Comparison of ENCODE assay signal across 8 cellular contexts in genomic region chr12:14395059-14395778, GRCh38. TPM values are rescaled to one million over a fixed set of nuclear protein-coding genes. Genes with fewer than 3 reads are reported as not detected.
DNase-seq lines count a peak whose midpoint lies in the region; ATAC-seq and TF ChIP-seq lines count a peak whose summit lies in the region.

No MANE protein-coding gene starts in this region.

- 28 to 35% (median 34%) methylated on average over 3 of the region's 3 CpGs for WGBS in heart left ventricle, 4 donors

- H3K27me3 Mint-ChIP-seq in activated naive CD8-positive, alpha-beta T cell treated with anti-CD3 and anti-CD28 coated beads, Interleukin-2, amount 50 U/mL, for 24 hours = no peaks in the 10 kb centered on the region
- no peaks in the 10 kb centered on the region for H3K27me3 Mint-ChIP-seq in naive thymus-derived CD8-positive, alpha-beta T cell

- no peak for TF ChIP-seq POLR2A in heart left ventricle (IDR thresholded peaks at IDR 0.05)

- H3K4me1 ChIP-seq in heart left ventricle = peaks cover 0 to 77% (median 31%) of the 10 kb centered on the region in 12 donors

- peak overlapping the region in 11 of 12 donors; percentile 13 to 78 (median 61) for H3K27ac ChIP-seq in heart left ventricle

- H3K4me1 Mint-ChIP-seq in activated naive CD8-positive, alpha-beta T cell treated with anti-CD3 and anti-CD28 coated beads, Interleukin-2, amount 50 U/mL, for 24 hours = peaks cover 91% of the 10 kb centered on the region
- peaks cover 26 to 94% (median 75%) of the 10 kb centered on the region in 4 donors for H3K4me1 Mint-ChIP-seq in naive thymus-derived CD8-positive, alpha-beta T cell

- no peak for DNase-seq in heart left ventricle
- DNase-seq in cardiac septum (ENCODE audit: low spot score) = no peak
- no peak for DNase-seq in activated naive CD8-positive, alpha-beta T cell treated with anti-CD3 and anti-CD28 coated beads, Interleukin-2, amount 50 U/mL, for 24 hours
- DNase-seq in naive thymus-derived CD8-positive, alpha-beta T cell = no peak
- no peak for DNase-seq in posterior cingulate gyrus
- DNase-seq in kidney glomerular epithelial cell (lab: John Stamatoyannopoulos, UW) = no peak
- no peak for DNase-seq in DMS79 treated with DMSO at 0.1 percent for 48 hours (lab: John Stamatoyannopoulos, UW)

- POLR2A ChIA-PET in naive thymus-derived CD8-positive, alpha-beta T cell (lab: Charles Lee) = interaction anchor here (0.6 to 4.2 kb wide), 9 partner anchors 11 to 376 kb away, joined by 3 to 30 read pairs (median 3); partner anchors contain the start of gene ATF7IP

- peak overlapping the region in 9 of 12 donors; percentile 3 to 39 (median 24) for H3K4me3 ChIP-seq in heart left ventricle

- peak overlapping the region; percentile 78 for H3K4me3 Mint-ChIP-seq in activated naive CD8-positive, alpha-beta T cell treated with anti-CD3 and anti-CD28 coated beads, Interleukin-2, amount 50 U/mL, for 24 hours
- peak overlapping the region; percentile 46 to 85 (median 75) for H3K4me3 Mint-ChIP-seq in naive thymus-derived CD8-positive, alpha-beta T cell

- H3K36me3 ChIP-seq in heart left ventricle = peaks cover 0 to 6% (median 0%) of the 10 kb centered on the region in 9 donors

- intact Hi-C loops in heart left ventricle (cut with DNase I) (no loop called here), cardiac septum (cut with DNase I) (loop anchor here (10.0 kb wide), 1 partner anchor 380 kb away; a partner anchor contains a TSS), posterior cingulate gyrus (cut with DNase I) (no loop called here)

- H3K36me3 Mint-ChIP-seq in activated naive CD8-positive, alpha-beta T cell treated with anti-CD3 and anti-CD28 coated beads, Interleukin-2, amount 50 U/mL, for 24 hours (ENCODE audit: low read depth) = peaks cover 47% of the 10 kb centered on the region
- peaks cover 6 to 11% (median 10%) of the 10 kb centered on the region in 3 donors for H3K36me3 Mint-ChIP-seq in naive thymus-derived CD8-positive, alpha-beta T cell

- H3K27ac Mint-ChIP-seq in activated naive CD8-positive, alpha-beta T cell treated with anti-CD3 and anti-CD28 coated beads, Interleukin-2, amount 50 U/mL, for 24 hours = peak overlapping the region; percentile 85
- H3K27ac Mint-ChIP-seq in naive thymus-derived CD8-positive, alpha-beta T cell = peak overlapping the region; percentile 92 to 99 (median 94)

- TF ChIP-seq CTCF in heart left ventricle (IDR thresholded peaks at IDR 0.05) = no peak

- H3K9me3 ChIP-seq in heart left ventricle = peaks cover 0 to 37% (median 15%) of the 10 kb centered on the region in 12 donors

- no peaks in the 10 kb centered on the region for H3K27me3 ChIP-seq in heart left ventricle

- ATAC-seq in heart left ventricle = peak in 3 of 4 donors; percentile 17 to 36 (median 28)
- peak; percentile 48 for ATAC-seq in HG03196 (IDR thresholded peaks at IDR 0.05; ENCODE audit: unreplicated experiment)
- ATAC-seq in activated naive CD8-positive, alpha-beta T cell treated with anti-CD3 and anti-CD28 coated beads, Interleukin-2, amount 50 U/mL, for 24 hours = peak; percentile 4
- peak in 1 of 2 donors; percentile 33 for ATAC-seq in naive thymus-derived CD8-positive, alpha-beta T cell

- peaks cover 9% of the 10 kb centered on the region for H3K9me3 Mint-ChIP-seq in activated naive CD8-positive, alpha-beta T cell treated with anti-CD3 and anti-CD28 coated beads, Interleukin-2, amount 50 U/mL, for 24 hours
- peaks cover 0 to 5% (median 3%) of the 10 kb centered on the region in 9 donors for H3K9me3 Mint-ChIP-seq in naive thymus-derived CD8-positive, alpha-beta T cell

RNA-seq across cellular contexts. Expression of gene ATF7IP, which starts 29.7 kb away (rescaled TPM):
- 10 to 100 TPM; 39.8 to 82.4 (median 63.6) TPM for total RNA-seq in heart left ventricle
- polyA plus RNA-seq in heart left ventricle = 1 to 10 TPM; 7.7 to 9.5 TPM
- 61.6 TPM for total RNA-seq in cardiac septum
- 100 to 1,000 TPM; 164 to 174 TPM for total RNA-seq in naive thymus-derived CD8-positive, alpha-beta T cell
- polyA plus RNA-seq in naive thymus-derived CD8-positive, alpha-beta T cell = 10 to 100 TPM; 70.6 to 84.9 (median 83.1) TPM
